ENCODE assay signal across 20 cellular contexts in the genomic region with DNA sequence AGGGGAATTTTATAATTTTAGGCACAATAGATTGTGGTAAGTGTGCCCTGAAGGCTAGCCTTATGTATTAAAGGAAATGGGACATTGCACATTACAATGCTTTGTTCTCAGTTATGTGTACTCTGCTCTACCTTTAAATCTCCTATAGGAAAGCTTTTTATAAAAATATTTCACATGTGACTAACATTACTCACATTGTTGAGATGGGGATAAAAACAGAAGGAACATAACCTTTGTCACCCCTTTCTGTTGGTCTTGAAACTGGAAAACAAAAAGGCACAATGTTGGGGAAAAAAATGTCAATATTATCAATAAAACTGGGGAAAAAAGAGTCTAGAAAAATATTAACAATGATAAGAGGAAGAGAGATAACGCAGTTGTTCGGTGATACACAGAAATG. TPM values are rescaled to one million over a fixed set of nuclear protein-coding genes. Genes with fewer than 3 reads are reported as not detected.
A peak's percentile ranks its signal among the peaks of the same experiment; 100 is the strongest.
DNase-seq lines count a peak whose midpoint lies in the region; ATAC-seq, FAIRE-seq and TF ChIP-seq lines count a peak whose summit lies in the region.
"Had no signal": no experiment of that assay in that cellular context is flagged by ENCODE, and none has a peak within 500 bp of the region (broad histone marks: within the 10 kb centered on the region; RNA-seq: fewer than 3 reads in every experiment).

No MANE protein-coding gene starts in this region.

- peaks cover 74% of the 10 kb centered on the region for H3K36me3 Mint-ChIP-seq in activated CD4-positive, alpha-beta T cell treated with anti-CD3 and anti-CD28 coated beads, Interleukin-2, amount 10 ng/mL, durations not matched to agents 7 days and 5 days (ENCODE audit: low read depth)
- peaks cover 70% of the 10 kb centered on the region for H3K36me3 Mint-ChIP-seq in CD8-positive, alpha-beta T cell
- peaks cover 60% of the 10 kb centered on the region for H3K36me3 Mint-ChIP-seq in activated naive CD8-positive, alpha-beta T cell treated with anti-CD3 and anti-CD28 coated beads, Interleukin-2, amount 50 U/mL, for 24 hours (ENCODE audit: low read depth)
- H3K36me3 Mint-ChIP-seq in naive thymus-derived CD8-positive, alpha-beta T cell = peaks cover 5 to 85% (median 28%) of the 10 kb centered on the region in 3 donors

- peaks cover 37% of the 10 kb centered on the region for H3K36me3 ChIP-seq in CD8-positive, alpha-beta T cell (ENCODE audit: insufficient read depth, low read length)
- H3K36me3 ChIP-seq in kidney (ENCODE audit: control insufficient read depth in 1 of 2, insufficient read depth in 2 of 2, low read length in 2 of 2) (no peaks in the 10 kb centered on the region), esophagus squamous epithelium (no peaks in the 10 kb centered on the region)
- H3K36me3 ChIP-seq: lower lobe of right lung, prostate gland, upper lobe of right lung had no signal

- intact Hi-C loops in CD8-positive, alpha-beta T cell (cut with DNase I, micrococcal nuclease) = loop anchor here in 1 of 2 experiments (2.0 kb wide), 1 partner anchor 34 kb away; no protein-coding TSS in a partner anchor
- intact Hi-C loops in kidney (cut with DNase I) = no loop called here
- intact Hi-C loops in esophagus squamous epithelium (cut with DNase I) = no loop called here

- no peaks in the 10 kb centered on the region for H3K9me3 ChIP-seq in CD8-positive, alpha-beta T cell (ENCODE audit: low read length)
- no peaks in the 10 kb centered on the region for H3K9me3 ChIP-seq in kidney (ENCODE audit: control insufficient read depth in 1 of 2, low read length in 2 of 2)
- no peaks in the 10 kb centered on the region for H3K9me3 ChIP-seq in esophagus squamous epithelium
- H3K9me3 ChIP-seq: lower lobe of right lung, prostate gland, upper lobe of right lung had no signal

- TF ChIP-seq POLR2A in esophagus squamous epithelium (IDR thresholded peaks at IDR 0.05) = no peak

- FAIRE-seq in kidney (lab: Jason Lieb, UNC) = no peak
- FAIRE-seq: A204.1, endometrium had no signal

- CTCF ChIA-PET in activated CD4-positive, alpha-beta T cell treated with anti-CD3 and anti-CD28 coated beads, Interleukin-2, amount 10 ng/mL, durations not matched to agents 7 days and 5 days (lab: Charles Lee) = no interaction called here
- CTCF ChIA-PET in CD8-positive, alpha-beta T cell (lab: Charles Lee) = interaction anchor here (1.0 kb wide), 1 partner anchor 19 kb away, joined by 3 read pairs; no protein-coding TSS in a partner anchor

- no peaks in the 10 kb centered on the region for H3K27me3 ChIP-seq in CD8-positive, alpha-beta T cell (ENCODE audit: insufficient read depth, low read length)
- H3K27me3 ChIP-seq in esophagus squamous epithelium = no peaks in the 10 kb centered on the region
- H3K27me3 ChIP-seq: upper lobe of right lung had no signal

- no peak overlapping the region for H3K4me3 Mint-ChIP-seq in activated CD4-positive, alpha-beta T cell treated with anti-CD3 and anti-CD28 coated beads, Interleukin-2, amount 10 ng/mL, durations not matched to agents 7 days and 5 days
- no peak overlapping the region for H3K4me3 Mint-ChIP-seq in CD8-positive, alpha-beta T cell
- H3K4me3 Mint-ChIP-seq in activated naive CD8-positive, alpha-beta T cell treated with anti-CD3 and anti-CD28 coated beads, Interleukin-2, amount 50 U/mL, for 24 hours = no peak overlapping the region
- no peak overlapping the region for H3K4me3 Mint-ChIP-seq in naive thymus-derived CD8-positive, alpha-beta T cell
- H3K4me3 Mint-ChIP-seq: H9 had no signal

- H3K27ac Mint-ChIP-seq in activated CD4-positive, alpha-beta T cell treated with anti-CD3 and anti-CD28 coated beads, Interleukin-2, amount 10 ng/mL, durations not matched to agents 7 days and 5 days = peak overlapping the region; percentile 33
- H3K27ac Mint-ChIP-seq in CD8-positive, alpha-beta T cell = peak overlapping the region; percentile 62
- H3K27ac Mint-ChIP-seq in activated naive CD8-positive, alpha-beta T cell treated with anti-CD3 and anti-CD28 coated beads, Interleukin-2, amount 50 U/mL, for 24 hours = peak overlapping the region; percentile 81
- peak overlapping the region; percentile 15 to 86 (median 70) for H3K27ac Mint-ChIP-seq in naive thymus-derived CD8-positive, alpha-beta T cell
- H3K27ac Mint-ChIP-seq: H9 had no signal

- in situ Hi-C loops in KBM-7 (cut with MboI; ENCODE audit: low pct_unique_long_range_greater_than_20kb, low sequenced_read_pairs) = no loop called here

- H3K27me3 Mint-ChIP-seq in activated CD4-positive, alpha-beta T cell treated with anti-CD3 and anti-CD28 coated beads, Interleukin-2, amount 10 ng/mL, durations not matched to agents 7 days and 5 days = no peaks in the 10 kb centered on the region
- H3K27me3 Mint-ChIP-seq in CD8-positive, alpha-beta T cell (ENCODE audit: low read depth) = no peaks in the 10 kb centered on the region
- no peaks in the 10 kb centered on the region for H3K27me3 Mint-ChIP-seq in activated naive CD8-positive, alpha-beta T cell treated with anti-CD3 and anti-CD28 coated beads, Interleukin-2, amount 50 U/mL, for 24 hours
- no peaks in the 10 kb centered on the region for H3K27me3 Mint-ChIP-seq in naive thymus-derived CD8-positive, alpha-beta T cell

- peaks cover 26% of the 10 kb centered on the region for H3K4me1 ChIP-seq in CD8-positive, alpha-beta T cell (ENCODE audit: insufficient read depth, low read length)
- no peaks in the 10 kb centered on the region for H3K4me1 ChIP-seq in kidney (ENCODE audit: control insufficient read depth in 1 of 2, insufficient read depth in 1 of 2, low read depth in 1 of 2, low read length in 2 of 2)
- H3K4me1 ChIP-seq in esophagus squamous epithelium = peaks cover 0 to 7% (median 0%) of the 10 kb centered on the region in 3 donors
- H3K4me1 ChIP-seq: prostate gland had no signal

- POLR2A ChIA-PET in activated CD4-positive, alpha-beta T cell treated with anti-CD3 and anti-CD28 coated beads, Interleukin-2, amount 10 ng/mL, durations not matched to agents 7 days and 5 days (lab: Charles Lee) = no interaction called here
- POLR2A ChIA-PET in CD8-positive, alpha-beta T cell (lab: Charles Lee) = no interaction called here
- POLR2A ChIA-PET in naive thymus-derived CD8-positive, alpha-beta T cell (lab: Charles Lee) = no interaction called here

- H3K9ac ChIP-seq in kidney (ENCODE audit: low read length in 2 of 2) = no peak overlapping the region

- no peak overlapping the region for H3K27ac ChIP-seq in CD8-positive, alpha-beta T cell (ENCODE audit: low read depth, low read length)
- H3K27ac ChIP-seq in kidney (ENCODE audit: low read depth in 2 of 2, low read length in 2 of 2) (no peak overlapping the region), esophagus squamous epithelium (no peak overlapping the region)
- H3K27ac ChIP-seq: lower lobe of right lung, PC-9, prostate gland, upper lobe of right lung had no signal

- peaks cover 3% of the 10 kb centered on the region for H3K9me3 Mint-ChIP-seq in activated CD4-positive, alpha-beta T cell treated with anti-CD3 and anti-CD28 coated beads, Interleukin-2, amount 10 ng/mL, durations not matched to agents 7 days and 5 days
- no peaks in the 10 kb centered on the region for H3K9me3 Mint-ChIP-seq in CD8-positive, alpha-beta T cell
- H3K9me3 Mint-ChIP-seq in activated naive CD8-positive, alpha-beta T cell treated with anti-CD3 and anti-CD28 coated beads, Interleukin-2, amount 50 U/mL, for 24 hours = no peaks in the 10 kb centered on the region
- no peaks in the 10 kb centered on the region for H3K9me3 Mint-ChIP-seq in naive thymus-derived CD8-positive, alpha-beta T cell
- H3K9me3 Mint-ChIP-seq: H9 had no signal

- no peak for ATAC-seq in CD8-positive, alpha-beta T cell
- ATAC-seq in activated naive CD8-positive, alpha-beta T cell treated with anti-CD3 and anti-CD28 coated beads, Interleukin-2, amount 50 U/mL, for 24 hours = no peak
- ATAC-seq in naive thymus-derived CD8-positive, alpha-beta T cell = no peak

- no peak for DNase-seq in activated CD4-positive, alpha-beta T cell treated with anti-CD3 and anti-CD28 coated beads, Interleukin-2, amount 10 ng/mL, durations not matched to agents 7 days and 5 days
- DNase-seq in activated CD4-positive, alpha-beta T cell treated with anti-CD3 and anti-CD28 coated beads for 4 hours = no peak
- no peak for DNase-seq in CD8-positive, alpha-beta T cell
- DNase-seq in activated naive CD8-positive, alpha-beta T cell treated with anti-CD3 and anti-CD28 coated beads, Interleukin-2, amount 50 U/mL, for 24 hours = no peak
- DNase-seq in naive thymus-derived CD8-positive, alpha-beta T cell = no peak
- DNase-seq in kidney (no peak), esophagus squamous epithelium (lab: John Stamatoyannopoulos, UW) (no peak), KBM-7 (no peak)
- DNase-seq: cortex of kidney; DMS79; GF-D8; H9; lower lobe of right lung; NCI-H510A; NK-92 treated with Interleukin-12 subunit alpha and Interleukin-12 subunit beta, amount 100 ng/mL, for 24 hours; PC-9; upper lobe of right lung had no signal

- peaks cover 60% of the 10 kb centered on the region for H3K4me1 Mint-ChIP-seq in activated CD4-positive, alpha-beta T cell treated with anti-CD3 and anti-CD28 coated beads, Interleukin-2, amount 10 ng/mL, durations not matched to agents 7 days and 5 days
- H3K4me1 Mint-ChIP-seq in CD8-positive, alpha-beta T cell (ENCODE audit: low read depth) = peaks cover 26% of the 10 kb centered on the region
- peaks cover 35% of the 10 kb centered on the region for H3K4me1 Mint-ChIP-seq in activated naive CD8-positive, alpha-beta T cell treated with anti-CD3 and anti-CD28 coated beads, Interleukin-2, amount 50 U/mL, for 24 hours
- peaks cover 7 to 38% (median 29%) of the 10 kb centered on the region in 4 donors for H3K4me1 Mint-ChIP-seq in naive thymus-derived CD8-positive, alpha-beta T cell

- H3K4me3 ChIP-seq in CD8-positive, alpha-beta T cell (ENCODE audit: low read depth, low read length) = no peak overlapping the region
- H3K4me3 ChIP-seq in kidney (ENCODE audit: low read length in 2 of 2) = no peak overlapping the region
- H3K4me3 ChIP-seq in esophagus squamous epithelium = no peak overlapping the region
- H3K4me3 ChIP-seq: lower lobe of right lung, PC-9, prostate gland, upper lobe of right lung had no signal

- no peak for TF ChIP-seq CTCF in CD8-positive, alpha-beta T cell (IDR thresholded peaks at IDR 0.05)
- no peak for TF ChIP-seq CTCF in kidney (IDR thresholded peaks at IDR 0.05; ENCODE audit: borderline replicate concordance, extremely low read depth, insufficient read depth)
- TF ChIP-seq CTCF in esophagus squamous epithelium (IDR thresholded peaks at IDR 0.05) = no peak

- WGBS in esophagus squamous epithelium, 2 donors = 91 to 94% methylated on average over 2 of the region's 2 CpGs

RNA-seq across cellular contexts. Expression of a gene that starts 17.3 kb away (rescaled TPM):
- total RNA-seq in activated CD4-positive, alpha-beta T cell treated with anti-CD3 and anti-CD28 coated beads, Interleukin-2, amount 10 ng/mL, durations not matched to agents 7 days and 5 days = 100 to 1,000 TPM; 876 to 958 TPM
- 10 to 100 TPM; 66.7 to 69.9 TPM for total RNA-seq in CD8-positive, alpha-beta T cell
- total RNA-seq in naive thymus-derived CD8-positive, alpha-beta T cell = 10 to 100 TPM; 62.8 to 74.9 TPM
- polyA plus RNA-seq in naive thymus-derived CD8-positive, alpha-beta T cell = 100 to 1,000 TPM; 154 to 231 (median 217) TPM
- 121 TPM for total RNA-seq in kidney
- 37.5 TPM for polyA plus RNA-seq in kidney (ENCODE audit: insufficient read depth, low read depth, low replicate concordance)
- 10 to 100 TPM; 23.6 to 58.9 (median 36.1) TPM for total RNA-seq in esophagus squamous epithelium
